In genomic region chr2:6358985-6359384, GRCh38 we compare ENCODE assay signal across 22 cellular contexts.
"Had no signal": no experiment of that assay in that cellular context is flagged by ENCODE, and none has a peak within 500 bp of the region (broad histone marks: within the 10 kb centered on the region; RNA-seq: fewer than 3 reads in every experiment).

No MANE protein-coding gene starts in this region.

- H3K27me3 Mint-ChIP-seq: dendritic cell treated with granulocyte-macrophage colony-stimulating factor and Interleukin-4, amounts not matched to agents 40 ng/mL and 50 ng/mL, for 4 days; effector memory CD8-positive, alpha-beta T cell had no signal

- FAIRE-seq: colon, small intestine had no signal

- H3K4me3 Mint-ChIP-seq: dendritic cell treated with granulocyte-macrophage colony-stimulating factor and Interleukin-4, amounts not matched to agents 40 ng/mL and 50 ng/mL, for 4 days; effector memory CD8-positive, alpha-beta T cell; naive B cell; nephron had no signal

- DNase-seq: effector memory CD8-positive, alpha-beta T cell; esophagus squamous epithelium; foreskin fibroblast; hippocampal formation; left ventricle myocardium superior; mesenchymal stem cell; midbrain; naive B cell; posterior cingulate gyrus; sigmoid colon; stimulated activated CD4-positive, alpha-beta T cell treated with anti-CD3 and anti-CD28 coated beads, Interleukin-12 subunit alpha, Interleukin-12 subunit beta, amount 100 ng/mL, for 4 hours; stimulated activated naive CD4-positive, alpha-beta T cell treated with Interleukin-2 at 50 U/mL for 16 hours; trophoblast cell; uterus had no signal

- H3K9me3 ChIP-seq: esophagus squamous epithelium, gastroesophageal sphincter, neutrophil, sigmoid colon, uterus had no signal

- H3K27ac Mint-ChIP-seq: dendritic cell treated with granulocyte-macrophage colony-stimulating factor and Interleukin-4, amounts not matched to agents 40 ng/mL and 50 ng/mL, for 4 days; effector memory CD8-positive, alpha-beta T cell; naive B cell; nephron had no signal

- H3K27ac ChIP-seq: epithelial cell of prostate, esophagus squamous epithelium, gastroesophageal sphincter, neutrophil, sigmoid colon, uterus had no signal

- H3K4me3 ChIP-seq: esophagus squamous epithelium, gastroesophageal sphincter, lung, sigmoid colon, uterus had no signal

- H3K9me3 Mint-ChIP-seq: nephron had no signal

- ATAC-seq: effector memory CD8-positive, alpha-beta T cell; gastroesophageal sphincter; left ventricle myocardium superior had no signal

- H3K4me1 ChIP-seq: esophagus squamous epithelium, gastroesophageal sphincter, sigmoid colon, uterus had no signal

- H3K36me3 ChIP-seq: esophagus squamous epithelium, gastroesophageal sphincter, neutrophil, sigmoid colon, uterus had no signal

- H3K27me3 ChIP-seq: esophagus squamous epithelium, gastroesophageal sphincter, neutrophil, sigmoid colon, uterus had no signal
